Comparison of ENCODE assay signal across 27 cellular contexts in the genomic region with DNA sequence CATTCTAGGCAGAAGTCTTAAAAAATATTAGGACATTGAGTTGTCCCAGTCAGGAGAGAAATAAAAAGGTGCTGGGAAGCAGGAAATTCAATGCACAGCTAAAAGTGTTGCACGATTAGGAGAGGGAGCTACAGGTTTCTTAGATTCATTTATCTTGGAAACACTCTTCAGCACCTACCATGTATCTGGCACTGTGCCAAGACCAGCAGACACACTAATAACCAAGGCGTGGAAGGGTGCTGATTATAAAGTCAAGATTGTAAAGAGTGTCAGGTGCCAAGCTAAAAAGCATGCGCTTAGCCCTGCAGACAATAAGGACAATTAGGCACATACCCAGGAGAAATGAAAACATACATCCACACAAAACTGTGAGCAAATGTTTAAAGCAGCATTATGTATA.
A peak's percentile ranks its signal among the peaks of the same experiment; 100 is the strongest.
DNase-seq lines count a peak whose midpoint lies in the region; ATAC-seq, FAIRE-seq and TF ChIP-seq lines count a peak whose summit lies in the region.
"Had no signal": no experiment of that assay in that cellular context is flagged by ENCODE, and none has a peak within 500 bp of the region (broad histone marks: within the 10 kb centered on the region; RNA-seq: fewer than 3 reads in every experiment).

No MANE protein-coding gene starts in this region.

- dilution Hi-C loops in mammary epithelial cell (cut with HindIII; ENCODE audit: low sequenced_read_pairs) = no loop called here

- CTCF ChIA-PET in mammary epithelial cell (lab: Charles Lee; ENCODE audit: low non-redundant PET) = no interaction called here

- DNase-seq in DMS 273 (lab: John Stamatoyannopoulos, UW; ENCODE audit: unreplicated experiment) (peak; percentile 59), DMS 273 treated with DMSO at 0.1 percent for 48 hours (lab: John Stamatoyannopoulos, UW) (no peak), NCI-H1436 treated with DMSO at 0.1 percent for 48 hours (lab: John Stamatoyannopoulos, UW) (peak; percentile 96), NCI-H2171 treated with DMSO at 0.1 percent for 48 hours (lab: John Stamatoyannopoulos, UW) (peak; percentile 70), mammary epithelial cell (peak; percentile 15), D721Med (ENCODE audit: insufficient read length, low spot score) (no peak)
- DNase-seq: activated CD4-positive, alpha-beta T cell treated with anti-CD3 and anti-CD28 coated beads, Interleukin-2, amount 10 ng/mL, durations not matched to agents 7 days and 5 days; activated naive CD8-positive, alpha-beta T cell treated with anti-CD3 and anti-CD28 coated beads, Interleukin-2, amount 50 U/mL, for 24 hours; effector CD4-positive, alpha-beta T cell; EL; foreskin melanocyte; IMR-90; left ventricle myocardium inferior; midbrain; natural killer cell; NCI-H226; retina; spleen; stimulated activated CD4-positive, alpha-beta T cell treated with anti-CD3 and anti-CD28 coated beads, Interleukin-4, amount 100 ng/mL, for 1 hour; stimulated activated naive CD4-positive, alpha-beta T cell; T-helper 2 cell had no signal

- BruUV-seq in mammary epithelial cell (replicated peaks; lab: Mats Ljungman, UMichigan) = no TSS peak

- no peak overlapping the region for H3K27ac ChIP-seq in mammary epithelial cell (ENCODE audit: insufficient read depth, low read depth, low read length)
- H3K27ac ChIP-seq: 22Rv1, left ventricle myocardium inferior, RWPE1, SK-N-MC, spleen, thoracic aorta had no signal

- ATAC-seq in HG02642 (IDR thresholded peaks at IDR 0.05; ENCODE audit: poor library complexity, unreplicated experiment) (no peak), GM18511 (IDR thresholded peaks at IDR 0.05; ENCODE audit: unreplicated experiment) (no peak)
- ATAC-seq: activated naive CD8-positive, alpha-beta T cell treated with anti-CD3 and anti-CD28 coated beads, Interleukin-2, amount 50 U/mL, for 24 hours; natural killer cell had no signal

- peaks cover 16% of the 10 kb centered on the region for H3K79me2 ChIP-seq in mammary epithelial cell (ENCODE audit: insufficient read depth, low read length)

- H3K4me2 ChIP-seq in mammary epithelial cell (ENCODE audit: insufficient read depth, low read depth, low read length) = no peak overlapping the region

- H4K20me1 ChIP-seq in mammary epithelial cell (ENCODE audit: insufficient read depth, low read length) = no peaks in the 10 kb centered on the region

- no peak overlapping the region for H2AFZ ChIP-seq in mammary epithelial cell (ENCODE audit: low read depth, low read length)

- H3K27me3 ChIP-seq in mammary epithelial cell (ENCODE audit: insufficient read depth, low read length) = no peaks in the 10 kb centered on the region
- H3K27me3 ChIP-seq: spleen had no signal

- in situ Hi-C loops in mammary epithelial cell (cut with MboI; ENCODE audit: low sequenced_read_pairs in 2 of 2) = no loop called here

- no peak for FAIRE-seq in D721Med (lab: Jason Lieb, UNC)

- intact Hi-C loops in mammary epithelial cell (cut with micrococcal nuclease) = loop anchor here (5.0 kb wide), 1 partner anchor 125 kb away; no protein-coding TSS in a partner anchor

- H3K9ac ChIP-seq in mammary epithelial cell (ENCODE audit: insufficient read depth, low read length) = no peak overlapping the region

- H3K4me3 ChIP-seq in mammary epithelial cell (replicated peaks in 1 of 3; ENCODE audit: insufficient read depth in 1 of 3, low read depth in 2 of 3, low read length in 3 of 3) = no peak overlapping the region
- H3K4me3 ChIP-seq: left ventricle myocardium inferior, SK-N-MC, spleen, thoracic aorta had no signal

- TF ChIP-seq CTCF in mammary epithelial cell (conservative IDR thresholded peaks at IDR 0.05 in 1 of 2, IDR thresholded peaks at IDR 0.05 in 1 of 2; ENCODE audit: extremely low read depth in 1 of 2, insufficient read depth in 1 of 2, low read depth in 1 of 2, low read length in 2 of 2) (no peak), D721Med (IDR thresholded peaks at IDR 0.05; ENCODE audit: insufficient read depth, missing control alignments) (no peak)

- no peaks in the 10 kb centered on the region for H3K36me3 ChIP-seq in mammary epithelial cell (ENCODE audit: insufficient read depth, low read length)
- H3K36me3 ChIP-seq: left ventricle myocardium inferior, spleen, thoracic aorta had no signal

- WGBS in mammary epithelial cell (ENCODE audit: low coverage, missing lambda C conversion rate) = 81% methylated on average over 3 of the region's 3 CpGs

- H3K9me3 ChIP-seq in mammary epithelial cell (replicated peaks; ENCODE audit: insufficient read depth, low read length) = no peaks in the 10 kb centered on the region
- H3K9me3 ChIP-seq: thoracic aorta had no signal

- H3K4me1 ChIP-seq in mammary epithelial cell (ENCODE audit: insufficient read depth, low read length) = peaks cover 23% of the 10 kb centered on the region
- H3K4me1 ChIP-seq: left ventricle myocardium inferior, spleen had no signal

Comparison
In these comparisons a context has a peak if more than half of its experiments do, and no peak if none do; other contexts are left out.
1. DNase-seq: peak in DMS 273 (single experiment), NCI-H1436 treated with DMSO at 0.1 percent for 48 hours (single experiment), NCI-H2171 treated with DMSO at 0.1 percent for 48 hours (single experiment) and mammary epithelial cell (single experiment); none in DMS 273 treated with DMSO at 0.1 percent for 48 hours (single experiment) and D721Med (single experiment).